Comparison of ENCODE assay signal across 33 cellular contexts in the genomic region with DNA sequence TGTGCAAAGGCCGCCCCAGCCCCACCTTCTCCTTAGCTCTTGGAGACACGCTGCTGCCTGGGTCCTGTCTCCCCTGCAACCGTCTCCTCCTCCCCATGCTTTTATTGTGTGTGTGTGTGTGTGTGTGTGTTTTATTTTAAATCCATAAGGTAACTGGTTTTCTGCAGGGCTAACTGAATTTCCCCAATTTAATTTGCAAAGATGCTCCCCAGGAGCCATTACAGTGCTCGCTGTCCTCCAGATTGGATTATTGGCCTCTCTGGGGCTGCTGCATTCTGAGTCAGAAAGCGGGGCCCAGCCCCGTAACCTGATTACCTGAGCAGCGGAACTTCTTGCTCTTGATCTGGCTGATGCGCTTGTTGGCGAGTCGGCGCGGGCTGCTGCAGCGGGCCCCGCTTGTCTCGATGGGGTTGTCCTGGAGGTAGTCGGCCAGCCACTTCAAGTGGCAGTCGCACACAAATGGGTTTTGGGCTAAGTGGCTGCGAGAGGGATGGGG.
"Had no signal": no experiment of that assay in that cellular context is flagged by ENCODE, and none has a peak within 500 bp of the region (broad histone marks: within the 10 kb centered on the region; RNA-seq: fewer than 3 reads in every experiment).

No MANE protein-coding gene starts in this region.

- H3K4me1 Mint-ChIP-seq: activated CD4-positive, alpha-beta T cell treated with anti-CD3 and anti-CD28 coated beads for 36 hours; activated CD4-positive, alpha-beta T cell treated with anti-CD3 and anti-CD28 coated beads, Interleukin-2, amount 10 ng/mL, durations not matched to agents 24 days and 14 days; activated CD8-positive, alpha-beta memory T cell treated with anti-CD3 and anti-CD28 coated beads, Interleukin-2, amount 10 ng/mL, durations not matched to agents 7 days and 5 days; activated naive CD4-positive, alpha-beta T cell treated with anti-CD3 and anti-CD28 coated beads, Interleukin-2, amount 50 U/mL, for 24 hours; activated naive CD8-positive, alpha-beta T cell treated with anti-CD3 and anti-CD28 coated beads for 36 hours; activated naive CD8-positive, alpha-beta T cell treated with anti-CD3 and anti-CD28 coated beads, Interleukin-2, amount 50 U/mL, for 24 hours had no signal

- H3K9me3 Mint-ChIP-seq: activated naive CD4-positive, alpha-beta T cell treated with anti-CD3 and anti-CD28 coated beads, Interleukin-2, amount 50 U/mL, for 24 hours; activated naive CD8-positive, alpha-beta T cell treated with anti-CD3 and anti-CD28 coated beads, Interleukin-2, amount 50 U/mL, for 24 hours; activated T-helper 1 cell treated with anti-CD3 and anti-CD28 coated beads, Interleukin-12 subunit alpha, Interleukin-12 subunit beta, Interleukin-2, Interleukin-4 antibody, amounts not matched to agents 30 ng/mL and 10 ng/mL and 1 ng/mL, durations not matched to agents 14 hours and 24 hours and 36 hours; activated T-helper 2 cell treated with anti-CD3 and anti-CD28 coated beads, Interferon-gamma antibody, Interleukin-2, Interleukin-4, amounts not matched to agents 10 μg/mL and 5 μg/mL and 100 μg/mL, durations not matched to agents 14 hours and 24 hours and 36 hours; effector memory CD8-positive, alpha-beta T cell had no signal

- H3K4me3 Mint-ChIP-seq: activated CD4-positive, alpha-beta memory T cell treated with anti-CD3 and anti-CD28 coated beads for 36 hours; activated CD4-positive, alpha-beta T cell treated with anti-CD3 and anti-CD28 coated beads for 36 hours; activated CD4-positive, alpha-beta T cell treated with anti-CD3 and anti-CD28 coated beads, Interleukin-2, amount 10 ng/mL, durations not matched to agents 24 days and 14 days; activated CD8-positive, alpha-beta memory T cell treated with anti-CD3 and anti-CD28 coated beads, Interleukin-2, amount 10 ng/mL, durations not matched to agents 7 days and 5 days; activated CD8-positive, alpha-beta T cell treated with anti-CD3 and anti-CD28 coated beads, Interleukin-2, amount 10 ng/mL, durations not matched to agents 7 days and 5 days; activated naive CD4-positive, alpha-beta T cell treated with anti-CD3 and anti-CD28 coated beads for 36 hours; activated naive CD4-positive, alpha-beta T cell treated with anti-CD3 and anti-CD28 coated beads, Interleukin-2, amount 50 U/mL, for 24 hours; activated naive CD8-positive, alpha-beta T cell treated with anti-CD3 and anti-CD28 coated beads for 36 hours; activated naive CD8-positive, alpha-beta T cell treated with anti-CD3 and anti-CD28 coated beads, Interleukin-2, amount 50 U/mL, for 24 hours; activated T-helper 1 cell treated with anti-CD3 and anti-CD28 coated beads, Interleukin-12 subunit alpha, Interleukin-12 subunit beta, Interleukin-2, Interleukin-4 antibody, amounts not matched to agents 30 ng/mL and 10 ng/mL and 1 ng/mL, durations not matched to agents 14 hours and 24 hours and 36 hours; effector memory CD8-positive, alpha-beta T cell; T-helper 2 cell treated with Interferon-gamma antibody and Interleukin-4, amounts not matched to agents 5 μg/mL and 100 μg/mL, for 36 hours had no signal

- H3K27ac ChIP-seq: body of pancreas, esophagus muscularis mucosa, foreskin keratinocyte, gastrocnemius medialis, WERI-Rb-1 had no signal

- H3K36me3 Mint-ChIP-seq: activated CD4-positive, alpha-beta memory T cell treated with anti-CD3 and anti-CD28 coated beads for 36 hours; activated CD8-positive, alpha-beta memory T cell treated with anti-CD3 and anti-CD28 coated beads, Interleukin-2, amount 10 ng/mL, durations not matched to agents 7 days and 5 days; activated naive CD4-positive, alpha-beta T cell treated with anti-CD3 and anti-CD28 coated beads, Interleukin-2, amount 50 U/mL, for 24 hours; activated naive CD8-positive, alpha-beta T cell treated with anti-CD3 and anti-CD28 coated beads for 36 hours had no signal

- H3K4me1 ChIP-seq: body of pancreas, esophagus muscularis mucosa, foreskin keratinocyte, gastrocnemius medialis had no signal

- DNase-seq: activated CD4-positive, alpha-beta memory T cell treated with anti-CD3 and anti-CD28 coated beads for 36 hours; activated CD4-positive, alpha-beta T cell treated with anti-CD3 and anti-CD28 coated beads for 36 hours; activated CD4-positive, alpha-beta T cell treated with anti-CD3 and anti-CD28 coated beads, Interleukin-2, amount 10 ng/mL, durations not matched to agents 24 days and 14 days; activated CD4-positive, CD25-positive, alpha-beta regulatory T cell; activated CD4-positive, CD25-positive, alpha-beta regulatory T cell treated with anti-CD3 and anti-CD28 coated beads, Interleukin-2, amount 50 U/mL, for 72 hours; activated CD8-positive, alpha-beta memory T cell treated with anti-CD3 and anti-CD28 coated beads, Interleukin-2, amount 10 ng/mL, durations not matched to agents 7 days and 5 days; activated CD8-positive, alpha-beta memory T cell treated with anti-CD3 and anti-CD28 coated beads, Interleukin-2, amount 50 U/mL, for 4 hours; activated CD8-positive, alpha-beta T cell treated with anti-CD3 and anti-CD28 coated beads, Interleukin-2, amount 10 ng/mL, durations not matched to agents 7 days and 5 days; activated effector memory CD4-positive, alpha-beta T cell treated with anti-CD3 and anti-CD28 coated beads, Interleukin-2, amount 50 U/mL, for 16 hours; activated naive CD4-positive, alpha-beta T cell treated with anti-CD3 and anti-CD28 coated beads for 36 hours; activated naive CD8-positive, alpha-beta T cell treated with anti-CD3 and anti-CD28 coated beads for 36 hours; activated naive CD8-positive, alpha-beta T cell treated with anti-CD3 and anti-CD28 coated beads, Interleukin-2, amount 50 U/mL, for 24 hours; activated T-cell treated with anti-CD3 and anti-CD28 coated beads, Interleukin-2, amount 50 U/mL, for 1 hour; activated T-cell treated with anti-CD3 and anti-CD28 coated beads, Interleukin-2, amount 50 U/mL, for 48 hours; aorta; body of pancreas; caudate nucleus; cortex of kidney; dermis blood vessel endothelial cell; effector CD4-positive, alpha-beta T cell; effector memory CD8-positive, alpha-beta T cell; erythroblast; foreskin keratinocyte; gastrocnemius medialis; hippocampal formation; T1000; WERI-Rb-1 had no signal

- ATAC-seq: activated CD4-positive, alpha-beta T cell treated with anti-CD3 and anti-CD28 coated beads for 36 hours; activated CD8-positive, alpha-beta memory T cell treated with anti-CD3 and anti-CD28 coated beads, Interleukin-2, amount 10 ng/mL, durations not matched to agents 7 days and 5 days; activated CD8-positive, alpha-beta T cell treated with anti-CD3 and anti-CD28 coated beads, Interleukin-2, amount 10 ng/mL, durations not matched to agents 7 days and 5 days; activated naive CD8-positive, alpha-beta T cell treated with anti-CD3 and anti-CD28 coated beads, Interleukin-2, amount 50 U/mL, for 24 hours; body of pancreas; effector memory CD8-positive, alpha-beta T cell; foreskin keratinocyte; gastrocnemius medialis had no signal

- H3K27me3 Mint-ChIP-seq: activated CD4-positive, alpha-beta T cell treated with anti-CD3 and anti-CD28 coated beads, Interleukin-2, amount 10 ng/mL, durations not matched to agents 24 days and 14 days; activated CD8-positive, alpha-beta memory T cell treated with anti-CD3 and anti-CD28 coated beads, Interleukin-2, amount 10 ng/mL, durations not matched to agents 7 days and 5 days; activated naive CD4-positive, alpha-beta T cell treated with anti-CD3 and anti-CD28 coated beads, Interleukin-2, amount 50 U/mL, for 24 hours; activated naive CD8-positive, alpha-beta T cell treated with anti-CD3 and anti-CD28 coated beads, Interleukin-2, amount 50 U/mL, for 24 hours had no signal

- H3K4me3 ChIP-seq: adrenal gland, body of pancreas, esophagus muscularis mucosa, gastrocnemius medialis had no signal

- H3K27me3 ChIP-seq: adrenal gland, body of pancreas, esophagus muscularis mucosa, gastrocnemius medialis had no signal

- H3K27ac Mint-ChIP-seq: activated CD4-positive, alpha-beta memory T cell treated with anti-CD3 and anti-CD28 coated beads for 36 hours; activated CD4-positive, alpha-beta T cell treated with anti-CD3 and anti-CD28 coated beads for 36 hours; activated CD4-positive, alpha-beta T cell treated with anti-CD3 and anti-CD28 coated beads, Interleukin-2, amount 10 ng/mL, durations not matched to agents 24 days and 14 days; activated CD8-positive, alpha-beta memory T cell treated with anti-CD3 and anti-CD28 coated beads, Interleukin-2, amount 10 ng/mL, durations not matched to agents 7 days and 5 days; activated CD8-positive, alpha-beta T cell treated with anti-CD3 and anti-CD28 coated beads, Interleukin-2, amount 10 ng/mL, durations not matched to agents 7 days and 5 days; activated naive CD4-positive, alpha-beta T cell treated with anti-CD3 and anti-CD28 coated beads for 36 hours; activated naive CD4-positive, alpha-beta T cell treated with anti-CD3 and anti-CD28 coated beads, Interleukin-2, amount 50 U/mL, for 24 hours; activated naive CD8-positive, alpha-beta T cell treated with anti-CD3 and anti-CD28 coated beads for 36 hours; activated naive CD8-positive, alpha-beta T cell treated with anti-CD3 and anti-CD28 coated beads, Interleukin-2, amount 50 U/mL, for 24 hours; activated T-helper 1 cell treated with anti-CD3 and anti-CD28 coated beads, Interleukin-12 subunit alpha, Interleukin-12 subunit beta, Interleukin-2, Interleukin-4 antibody, amounts not matched to agents 30 ng/mL and 10 ng/mL and 1 ng/mL, durations not matched to agents 14 hours and 24 hours and 36 hours; activated T-helper 2 cell treated with anti-CD3 and anti-CD28 coated beads, Interferon-gamma antibody, Interleukin-2, Interleukin-4, amounts not matched to agents 10 μg/mL and 5 μg/mL and 100 μg/mL, durations not matched to agents 14 hours and 24 hours and 36 hours; effector memory CD8-positive, alpha-beta T cell; T-helper 2 cell treated with Interferon-gamma antibody and Interleukin-4, amounts not matched to agents 5 μg/mL and 100 μg/mL, for 36 hours had no signal

- H3K36me3 ChIP-seq: adrenal gland, gastrocnemius medialis, WERI-Rb-1 had no signal

- H3K9me3 ChIP-seq: adrenal gland, esophagus muscularis mucosa, gastrocnemius medialis had no signal
